Comparison of ENCODE assay signal across 14 cellular contexts in the genomic region with DNA sequence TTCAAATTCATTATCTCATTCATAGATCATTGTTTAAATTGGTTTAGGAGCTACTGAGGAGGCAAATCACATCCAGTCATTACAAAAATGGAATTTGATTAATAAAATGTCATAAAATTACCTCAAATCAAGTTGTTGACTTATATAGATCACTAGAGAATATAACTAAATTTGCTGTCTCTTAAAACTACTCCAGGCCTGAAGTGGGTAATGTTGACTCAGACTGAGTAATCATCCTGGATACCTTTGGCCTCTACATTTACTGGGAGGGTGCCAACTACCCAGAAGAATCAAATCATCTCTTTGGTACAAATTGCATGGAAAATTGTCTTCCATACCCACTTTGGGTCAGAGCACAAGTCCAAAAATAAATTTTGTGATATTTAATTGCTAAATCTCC.
DNase-seq lines count a peak whose midpoint lies in the region; ATAC-seq and TF ChIP-seq lines count a peak whose summit lies in the region.
"Had no signal": no experiment of that assay in that cellular context is flagged by ENCODE, and none has a peak within 500 bp of the region (broad histone marks: within the 10 kb centered on the region; RNA-seq: fewer than 3 reads in every experiment).

No MANE protein-coding gene starts in this region.

- TF ChIP-seq CTCF in RWPE1 (conservative IDR thresholded peaks at IDR 0.05; ENCODE audit: low read depth) (no peak), fibroblast of pulmonary artery (IDR thresholded peaks at IDR 0.05; ENCODE audit: low read length, missing control alignments) (no peak), lower leg skin (IDR thresholded peaks at IDR 0.05) (no peak)

- H3K36me3 Mint-ChIP-seq in stimulated activated effector memory CD8-positive, alpha-beta T cell treated with anti-CD3 and anti-CD28 coated beads, Interleukin-12 subunit alpha, Interleukin-12 subunit beta, amount 100 ng/mL, for 72 hours = no peaks in the 10 kb centered on the region
- H3K36me3 Mint-ChIP-seq: activated naive CD8-positive, alpha-beta T cell treated with anti-CD3 and anti-CD28 coated beads for 36 hours; type B pancreatic cell had no signal

- no peak overlapping the region for H3K4me3 ChIP-seq in fibroblast of pulmonary artery (replicated peaks; ENCODE audit: low read depth, low read length)
- no peak overlapping the region for H3K4me3 ChIP-seq in lower leg skin (ENCODE audit: low read depth, poor library complexity, severe bottlenecking)
- H3K4me3 ChIP-seq: skin epidermis had no signal

- H3K27ac Mint-ChIP-seq in stimulated activated effector memory CD8-positive, alpha-beta T cell treated with anti-CD3 and anti-CD28 coated beads, Interleukin-12 subunit alpha, Interleukin-12 subunit beta, amount 100 ng/mL, for 72 hours = no peak overlapping the region
- H3K27ac Mint-ChIP-seq: activated CD8-positive, alpha-beta T cell treated with anti-CD3 and anti-CD28 coated beads for 36 hours; activated naive CD8-positive, alpha-beta T cell treated with anti-CD3 and anti-CD28 coated beads for 36 hours; type B pancreatic cell had no signal

- POLR2A ChIA-PET in RWPE1 (lab: Yijun Ruan, JAX; ENCODE audit: low non-redundant PET) = no interaction called here

- no peak for ATAC-seq in GM21528 (IDR thresholded peaks at IDR 0.05; ENCODE audit: low FRiP score, unreplicated experiment)
- no peak for ATAC-seq in stimulated activated effector memory CD8-positive, alpha-beta T cell treated with anti-CD3 and anti-CD28 coated beads, Interleukin-12 subunit alpha, Interleukin-12 subunit beta, amount 100 ng/mL, for 72 hours
- ATAC-seq: activated CD8-positive, alpha-beta T cell treated with anti-CD3 and anti-CD28 coated beads for 36 hours had no signal

- H3K4me1 Mint-ChIP-seq in stimulated activated effector memory CD8-positive, alpha-beta T cell treated with anti-CD3 and anti-CD28 coated beads, Interleukin-12 subunit alpha, Interleukin-12 subunit beta, amount 100 ng/mL, for 72 hours = no peaks in the 10 kb centered on the region
- H3K4me1 Mint-ChIP-seq: activated naive CD8-positive, alpha-beta T cell treated with anti-CD3 and anti-CD28 coated beads for 36 hours had no signal

- no peak overlapping the region for H3K27ac ChIP-seq in RWPE1
- H3K27ac ChIP-seq: skin epidermis had no signal

- no peaks in the 10 kb centered on the region for H3K9me3 Mint-ChIP-seq in stimulated activated effector memory CD8-positive, alpha-beta T cell treated with anti-CD3 and anti-CD28 coated beads, Interleukin-12 subunit alpha, Interleukin-12 subunit beta, amount 100 ng/mL, for 72 hours
- H3K9me3 Mint-ChIP-seq: activated CD8-positive, alpha-beta T cell treated with anti-CD3 and anti-CD28 coated beads for 36 hours; activated naive CD8-positive, alpha-beta T cell treated with anti-CD3 and anti-CD28 coated beads for 36 hours; type B pancreatic cell had no signal

- TF ChIP-seq POLR2A in lower leg skin (IDR thresholded peaks at IDR 0.05) = no peak

- H3K4me3 Mint-ChIP-seq in stimulated activated effector memory CD8-positive, alpha-beta T cell treated with anti-CD3 and anti-CD28 coated beads, Interleukin-12 subunit alpha, Interleukin-12 subunit beta, amount 100 ng/mL, for 72 hours = no peak overlapping the region
- H3K4me3 Mint-ChIP-seq: activated CD8-positive, alpha-beta T cell treated with anti-CD3 and anti-CD28 coated beads for 36 hours; activated naive CD8-positive, alpha-beta T cell treated with anti-CD3 and anti-CD28 coated beads for 36 hours; type B pancreatic cell had no signal

- CTCF ChIA-PET in RWPE1 (lab: Yijun Ruan, JAX) = no interaction called here

- peak; percentile 89 for DNase-seq in A172 (ENCODE audit: low spot score)
- peak; percentile 34 for DNase-seq in GM03348 (ENCODE audit: low spot score)
- DNase-seq in RWPE1 (ENCODE audit: low spot score) = peak; percentile 86
- peak; percentile 27 for DNase-seq in fibroblast of pulmonary artery (ENCODE audit: low read depth)
- DNase-seq in lower leg skin (ENCODE audit: low spot score in 2 of 2) = no peak
- no peak for DNase-seq in GOT3 (lab: John Stamatoyannopoulos, UW)
- no peak for DNase-seq in stimulated activated effector memory CD8-positive, alpha-beta T cell treated with anti-CD3 and anti-CD28 coated beads, Interleukin-12 subunit alpha, Interleukin-12 subunit beta, amount 100 ng/mL, for 72 hours (ENCODE audit: low spot score in 2 of 2)
- DNase-seq: activated CD8-positive, alpha-beta T cell treated with anti-CD3 and anti-CD28 coated beads for 36 hours; activated naive CD8-positive, alpha-beta T cell treated with anti-CD3 and anti-CD28 coated beads for 36 hours; effector CD8-positive, alpha-beta T cell; NCI-H1436 had no signal

- intact Hi-C loops in lower leg skin (cut with DNase I; ENCODE audit: low total_unique reads) = no loop called here

Comparison
In these comparisons a context has a peak if more than half of its experiments do, and no peak if none do; other contexts are left out.
1. DNase-seq: peak in A172 (single experiment), GM03348 (single experiment), RWPE1 (single experiment) and fibroblast of pulmonary artery (single experiment); none in lower leg skin (0 of 2), GOT3 (single experiment) and stimulated activated effector memory CD8-positive, alpha-beta T cell treated with anti-CD3 and anti-CD28 coated beads, Interleukin-12 subunit alpha, Interleukin-12 subunit beta, amount 100 ng/mL, for 72 hours (0 of 2).